1 cellular context compared by ENCODE assay signal in the genomic region with DNA sequence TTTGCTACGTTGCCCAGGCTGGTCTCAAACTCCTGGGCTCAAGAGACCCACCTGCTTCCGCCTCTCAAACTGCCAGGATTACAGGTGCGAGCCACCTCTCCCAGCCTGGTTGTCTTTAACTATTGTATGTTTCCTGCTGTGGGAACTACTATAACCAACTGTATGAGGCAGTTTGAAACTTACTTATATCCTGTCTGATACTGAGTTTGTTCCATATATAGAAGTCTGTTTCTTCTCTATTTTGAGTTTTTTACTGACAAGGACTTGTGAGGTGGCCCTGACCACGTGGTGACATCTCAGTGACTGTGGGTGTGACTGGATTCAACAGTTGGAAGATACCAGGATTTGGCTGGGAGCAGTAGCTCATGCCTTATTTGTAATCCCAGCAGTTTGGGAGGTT.
TF ChIP-seq lines count a peak whose summit lies in the region.

No MANE protein-coding gene starts in this region.

TF ChIP-seq in WTC11, 78 proteins besides CTCF, POLR2A, EP300 and RAD21 (continued from another document):
- TF ChIP-seq, protein P1, sequence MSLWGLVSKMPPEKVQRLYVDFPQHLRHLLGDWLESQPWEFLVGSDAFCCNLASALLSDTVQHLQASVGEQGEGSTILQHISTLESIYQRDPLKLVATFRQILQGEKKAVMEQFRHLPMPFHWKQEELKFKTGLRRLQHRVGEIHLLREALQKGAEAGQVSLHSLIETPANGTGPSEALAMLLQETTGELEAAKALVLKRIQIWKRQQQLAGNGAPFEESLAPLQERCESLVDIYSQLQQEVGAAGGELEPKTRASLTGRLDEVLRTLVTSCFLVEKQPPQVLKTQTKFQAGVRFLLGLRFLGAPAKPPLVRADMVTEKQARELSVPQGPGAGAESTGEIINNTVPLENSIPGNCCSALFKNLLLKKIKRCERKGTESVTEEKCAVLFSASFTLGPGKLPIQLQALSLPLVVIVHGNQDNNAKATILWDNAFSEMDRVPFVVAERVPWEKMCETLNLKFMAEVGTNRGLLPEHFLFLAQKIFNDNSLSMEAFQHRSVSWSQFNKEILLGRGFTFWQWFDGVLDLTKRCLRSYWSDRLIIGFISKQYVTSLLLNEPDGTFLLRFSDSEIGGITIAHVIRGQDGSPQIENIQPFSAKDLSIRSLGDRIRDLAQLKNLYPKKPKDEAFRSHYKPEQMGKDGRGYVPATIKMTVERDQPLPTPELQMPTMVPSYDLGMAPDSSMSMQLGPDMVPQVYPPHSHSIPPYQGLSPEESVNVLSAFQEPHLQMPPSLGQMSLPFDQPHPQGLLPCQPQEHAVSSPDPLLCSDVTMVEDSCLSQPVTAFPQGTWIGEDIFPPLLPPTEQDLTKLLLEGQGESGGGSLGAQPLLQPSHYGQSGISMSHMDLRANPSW (CRISPR knock-in tag; conservative IDR thresholded peaks at IDR 0.05; ENCODE audit: low read depth) = no peak
- TF ChIP-seq NR2C2 (CRISPR knock-in tag; IDR thresholded peaks at IDR 0.05) = no peak
- TF ChIP-seq TEAD4 (CRISPR knock-in tag; IDR thresholded peaks at IDR 0.05) = no peak
- no peak for TF ChIP-seq ATF1 (CRISPR knock-in tag; IDR thresholded peaks at IDR 0.05)
- no peak for TF ChIP-seq ATF2 (CRISPR knock-in tag; IDR thresholded peaks at IDR 0.05; ENCODE audit: borderline replicate concordance, low read depth)
- TF ChIP-seq ZNF219 (CRISPR knock-in tag; IDR thresholded peaks at IDR 0.05; ENCODE audit: borderline replicate concordance) = no peak
- TF ChIP-seq ZNF416 (CRISPR knock-in tag; IDR thresholded peaks at IDR 0.05) = no peak
- TF ChIP-seq, protein P2, sequence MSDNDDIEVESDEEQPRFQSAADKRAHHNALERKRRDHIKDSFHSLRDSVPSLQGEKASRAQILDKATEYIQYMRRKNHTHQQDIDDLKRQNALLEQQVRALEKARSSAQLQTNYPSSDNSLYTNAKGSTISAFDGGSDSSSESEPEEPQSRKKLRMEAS (CRISPR knock-in tag; IDR thresholded peaks at IDR 0.05) = no peak
TF ChIP-seq in WTC11: peak in this region for 0.
